11 cellular contexts compared by ENCODE assay signal in the genomic region with DNA sequence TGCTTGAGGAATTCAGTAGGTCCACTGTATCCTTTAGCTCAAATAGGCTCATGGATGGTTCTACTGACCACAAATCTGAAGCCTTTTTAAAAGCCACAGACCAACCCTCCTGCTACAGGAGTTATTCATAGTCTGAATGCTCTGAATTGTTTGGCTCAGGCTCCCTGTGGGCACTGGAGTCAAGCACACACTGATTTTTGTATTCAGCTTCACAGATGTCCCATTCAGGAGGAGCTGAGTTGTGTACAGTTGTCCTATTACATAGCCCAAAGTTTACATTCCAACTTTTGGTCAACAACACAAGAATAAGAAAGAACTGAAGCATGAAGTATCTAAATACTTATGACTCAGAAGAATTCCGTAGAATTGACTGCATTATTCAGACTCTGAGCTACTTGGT.
DNase-seq lines count a peak whose midpoint lies in the region; ATAC-seq and TF ChIP-seq lines count a peak whose summit lies in the region.
"Had no signal": no experiment of that assay in that cellular context is flagged by ENCODE, and none has a peak within 500 bp of the region (broad histone marks: within the 10 kb centered on the region; RNA-seq: fewer than 3 reads in every experiment).

No MANE protein-coding gene starts in this region.

- H3K36me3 Mint-ChIP-seq in endodermal cell (ENCODE audit: low read depth): peaks cover 10% of the 10 kb centered on the region

- DNase-seq in AG10803 (ENCODE audit: low read depth) (peak; percentile 39), NCI-H69 (lab: John Stamatoyannopoulos, UW) (peak; percentile 57), endodermal cell (no peak), lung (ENCODE audit: low spot score) (peak; percentile 30), SHP77 treated with DMSO at 0.1 percent for 48 hours (lab: John Stamatoyannopoulos, UW) (no peak), prostate gland (ENCODE audit: low spot score) (no peak), BE2C (no peak)
- DNase-seq: activated CD4-positive, alpha-beta T cell treated with anti-CD3 and anti-CD28 coated beads, Interleukin-2, amount 50 U/mL, for 1 hour; stimulated activated CD4-positive, alpha-beta T cell treated with anti-CD3 and anti-CD28 coated beads, Interleukin-1b, Interleukin-23, amount 100 ng/mL, for 48 hours; stimulated activated naive CD4-positive, alpha-beta T cell treated with Interleukin-2 at 50 U/mL for 16 hours had no signal

- TF ChIP-seq CTCF in AG10803 (conservative IDR thresholded peaks at IDR 0.05; ENCODE audit: low read length): no peak
- TF ChIP-seq CTCF in endodermal cell (conservative IDR thresholded peaks at IDR 0.05): no peak
- TF ChIP-seq CTCF in lung (IDR thresholded peaks at IDR 0.05; ENCODE audit: control extremely low read depth, extremely low read depth): no peak
- TF ChIP-seq CTCF in prostate gland (IDR thresholded peaks at IDR 0.05): no peak
- no peak for TF ChIP-seq CTCF in BE2C (IDR thresholded peaks at IDR 0.05; ENCODE audit: low read depth, low read length)

- no peak overlapping the region for H3K4me3 Mint-ChIP-seq in endodermal cell

- H3K27me3 ChIP-seq in endodermal cell (ENCODE audit: control insufficient read depth, insufficient read depth, low read length, poor library complexity, severe bottlenecking) (no peaks in the 10 kb centered on the region), lung (ENCODE audit: control insufficient read depth, insufficient read depth) (no peaks in the 10 kb centered on the region), prostate gland (replicated peaks; ENCODE audit: insufficient read depth) (no peaks in the 10 kb centered on the region), BE2C (no peaks in the 10 kb centered on the region)

- H3K27ac ChIP-seq in endodermal cell (ENCODE audit: low read depth, low read length) (peak overlapping the region; percentile 40), lung (ENCODE audit: low read depth in 1 of 2, low read length in 1 of 2) (no peak overlapping the region), prostate gland (no peak overlapping the region)

- peaks cover 2% of the 10 kb centered on the region for H3K9me3 ChIP-seq in endodermal cell (ENCODE audit: control insufficient read depth, low read length)
- H3K9me3 ChIP-seq in lung (ENCODE audit: control insufficient read depth in 2 of 2, insufficient read depth in 1 of 2, low read length in 1 of 2): no peaks in the 10 kb centered on the region
- no peaks in the 10 kb centered on the region for H3K9me3 ChIP-seq in prostate gland
- H3K9me3 ChIP-seq in BE2C: no peaks in the 10 kb centered on the region

- TF ChIP-seq POLR2A in prostate gland (IDR thresholded peaks at IDR 0.05): no peak

- H3K36me3 ChIP-seq in endodermal cell (ENCODE audit: control insufficient read depth, insufficient read depth, low read length) (peaks cover 4% of the 10 kb centered on the region), lung (ENCODE audit: control insufficient read depth in 2 of 2, insufficient read depth in 2 of 2, low read length in 2 of 2) (no peaks in the 10 kb centered on the region), prostate gland (no peaks in the 10 kb centered on the region), BE2C (peaks cover 24% of the 10 kb centered on the region)

- ATAC-seq in lung (ENCODE audit: insufficient read depth, low FRiP score): peak; percentile 58
- no peak for ATAC-seq in GM21515 (IDR thresholded peaks at IDR 0.05; ENCODE audit: unreplicated experiment)

- no peak overlapping the region for H3K9ac ChIP-seq in endodermal cell (ENCODE audit: extremely low read depth, low read length, poor library complexity, severe bottlenecking)

- no peak overlapping the region for H3K27ac Mint-ChIP-seq in endodermal cell

- H3K4me1 ChIP-seq in endodermal cell (ENCODE audit: control insufficient read depth, insufficient read depth, low read length) (no peaks in the 10 kb centered on the region), lung (ENCODE audit: control insufficient read depth in 2 of 2, insufficient read depth in 2 of 2, low read length in 2 of 2) (no peaks in the 10 kb centered on the region), prostate gland (replicated peaks) (no peaks in the 10 kb centered on the region), BE2C (peaks cover 46% of the 10 kb centered on the region)

- intact Hi-C loops in prostate gland (cut with DNase I): no loop called here

- no peaks in the 10 kb centered on the region for H3K4me1 Mint-ChIP-seq in endodermal cell

- H3K4me3 ChIP-seq in AG10803 (ENCODE audit: low read length): no peak overlapping the region
- no peak overlapping the region for H3K4me3 ChIP-seq in endodermal cell (ENCODE audit: low read length)
- H3K4me3 ChIP-seq in lung: no peak overlapping the region
- no peak overlapping the region for H3K4me3 ChIP-seq in prostate gland
- no peak overlapping the region for H3K4me3 ChIP-seq in BE2C (ENCODE audit: low read depth, low read length)

- H3K9me3 Mint-ChIP-seq in endodermal cell: no peaks in the 10 kb centered on the region

- WGBS in endodermal cell (ENCODE audit: insufficient coverage in 1 of 2, insufficient read length in 1 of 2), 2 experiments: 100% methylated on average over 1 of the region's 1 CpG
- 65 to 78% methylated on average over 1 of the region's 1 CpG for WGBS in lung, 2 donors
- WGBS in prostate gland: 68% methylated on average over 1 of the region's 1 CpG

- H3K27me3 Mint-ChIP-seq in endodermal cell (ENCODE audit: insufficient read depth): no peaks in the 10 kb centered on the region

Comparison
In these comparisons a context has a peak if more than half of its experiments do, and no peak if none do; other contexts are left out.
1. DNase-seq: peak in AG10803 (single experiment), NCI-H69 (single experiment) and lung (single experiment); none in endodermal cell (single experiment), SHP77 treated with DMSO at 0.1 percent for 48 hours (single experiment), prostate gland (single experiment) and BE2C (single experiment).